In the genomic region with DNA sequence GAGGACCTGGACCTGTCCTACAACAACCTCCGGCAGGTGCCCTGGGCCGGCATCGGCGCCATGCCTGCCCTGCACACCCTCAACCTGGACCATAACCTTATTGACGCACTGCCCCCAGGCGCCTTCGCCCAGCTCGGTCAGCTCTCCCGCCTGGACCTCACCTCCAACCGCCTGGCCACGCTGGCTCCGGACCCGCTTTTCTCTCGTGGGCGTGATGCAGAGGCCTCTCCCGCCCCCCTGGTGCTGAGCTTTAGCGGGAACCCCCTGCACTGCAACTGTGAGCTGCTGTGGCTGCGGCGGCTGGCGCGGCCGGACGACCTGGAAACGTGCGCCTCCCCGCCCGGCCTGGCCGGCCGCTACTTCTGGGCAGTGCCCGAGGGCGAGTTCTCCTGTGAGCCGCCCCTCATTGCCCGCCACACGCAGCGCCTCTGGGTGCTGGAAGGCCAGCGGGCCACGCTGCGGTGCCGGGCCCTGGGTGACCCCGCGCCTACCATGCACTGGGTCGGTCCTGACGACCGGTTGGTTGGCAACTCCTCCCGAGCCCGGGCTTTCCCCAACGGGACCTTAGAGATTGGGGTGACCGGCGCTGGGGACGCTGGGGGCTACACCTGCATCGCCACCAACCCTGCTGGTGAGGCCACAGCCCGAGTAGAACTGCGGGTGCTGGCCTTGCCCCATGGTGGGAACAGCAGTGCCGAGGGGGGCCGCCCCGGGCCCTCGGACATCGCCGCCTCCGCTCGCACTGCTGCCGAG, we compare ENCODE assay signal across 1 cellular context.
TF ChIP-seq lines count a peak whose summit lies in the region.

No MANE protein-coding gene starts in this region.

TF ChIP-seq in WTC11, 78 proteins besides CTCF, POLR2A, EP300 and RAD21 (continued from another document):
- TF ChIP-seq, protein P1, sequence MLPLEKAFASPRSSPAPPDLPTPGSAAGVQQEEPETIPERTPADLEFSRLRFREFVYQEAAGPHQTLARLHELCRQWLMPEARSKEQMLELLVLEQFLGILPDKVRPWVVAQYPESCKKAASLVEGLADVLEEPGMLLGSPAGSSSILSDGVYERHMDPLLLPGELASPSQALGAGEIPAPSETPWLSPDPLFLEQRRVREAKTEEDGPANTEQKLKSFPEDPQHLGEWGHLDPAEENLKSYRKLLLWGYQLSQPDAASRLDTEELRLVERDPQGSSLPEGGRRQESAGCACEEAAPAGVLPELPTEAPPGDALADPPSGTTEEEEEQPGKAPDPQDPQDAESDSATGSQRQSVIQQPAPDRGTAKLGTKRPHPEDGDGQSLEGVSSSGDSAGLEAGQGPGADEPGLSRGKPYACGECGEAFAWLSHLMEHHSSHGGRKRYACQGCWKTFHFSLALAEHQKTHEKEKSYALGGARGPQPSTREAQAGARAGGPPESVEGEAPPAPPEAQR (CRISPR knock-in tag; IDR thresholded peaks at IDR 0.05), result no peak
- TF ChIP-seq, protein P2, sequence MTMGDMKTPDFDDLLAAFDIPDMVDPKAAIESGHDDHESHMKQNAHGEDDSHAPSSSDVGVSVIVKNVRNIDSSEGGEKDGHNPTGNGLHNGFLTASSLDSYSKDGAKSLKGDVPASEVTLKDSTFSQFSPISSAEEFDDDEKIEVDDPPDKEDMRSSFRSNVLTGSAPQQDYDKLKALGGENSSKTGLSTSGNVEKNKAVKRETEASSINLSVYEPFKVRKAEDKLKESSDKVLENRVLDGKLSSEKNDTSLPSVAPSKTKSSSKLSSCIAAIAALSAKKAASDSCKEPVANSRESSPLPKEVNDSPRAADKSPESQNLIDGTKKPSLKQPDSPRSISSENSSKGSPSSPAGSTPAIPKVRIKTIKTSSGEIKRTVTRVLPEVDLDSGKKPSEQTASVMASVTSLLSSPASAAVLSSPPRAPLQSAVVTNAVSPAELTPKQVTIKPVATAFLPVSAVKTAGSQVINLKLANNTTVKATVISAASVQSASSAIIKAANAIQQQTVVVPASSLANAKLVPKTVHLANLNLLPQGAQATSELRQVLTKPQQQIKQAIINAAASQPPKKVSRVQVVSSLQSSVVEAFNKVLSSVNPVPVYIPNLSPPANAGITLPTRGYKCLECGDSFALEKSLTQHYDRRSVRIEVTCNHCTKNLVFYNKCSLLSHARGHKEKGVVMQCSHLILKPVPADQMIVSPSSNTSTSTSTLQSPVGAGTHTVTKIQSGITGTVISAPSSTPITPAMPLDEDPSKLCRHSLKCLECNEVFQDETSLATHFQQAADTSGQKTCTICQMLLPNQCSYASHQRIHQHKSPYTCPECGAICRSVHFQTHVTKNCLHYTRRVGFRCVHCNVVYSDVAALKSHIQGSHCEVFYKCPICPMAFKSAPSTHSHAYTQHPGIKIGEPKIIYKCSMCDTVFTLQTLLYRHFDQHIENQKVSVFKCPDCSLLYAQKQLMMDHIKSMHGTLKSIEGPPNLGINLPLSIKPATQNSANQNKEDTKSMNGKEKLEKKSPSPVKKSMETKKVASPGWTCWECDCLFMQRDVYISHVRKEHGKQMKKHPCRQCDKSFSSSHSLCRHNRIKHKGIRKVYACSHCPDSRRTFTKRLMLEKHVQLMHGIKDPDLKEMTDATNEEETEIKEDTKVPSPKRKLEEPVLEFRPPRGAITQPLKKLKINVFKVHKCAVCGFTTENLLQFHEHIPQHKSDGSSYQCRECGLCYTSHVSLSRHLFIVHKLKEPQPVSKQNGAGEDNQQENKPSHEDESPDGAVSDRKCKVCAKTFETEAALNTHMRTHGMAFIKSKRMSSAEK (CRISPR knock-in tag; IDR thresholded peaks at IDR 0.05; ENCODE audit: borderline replicate concordance), result no peak
- TF ChIP-seq, protein P3, sequence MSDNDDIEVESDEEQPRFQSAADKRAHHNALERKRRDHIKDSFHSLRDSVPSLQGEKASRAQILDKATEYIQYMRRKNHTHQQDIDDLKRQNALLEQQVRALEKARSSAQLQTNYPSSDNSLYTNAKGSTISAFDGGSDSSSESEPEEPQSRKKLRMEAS (CRISPR knock-in tag; IDR thresholded peaks at IDR 0.05), result no peak
- TF ChIP-seq, protein P4, sequence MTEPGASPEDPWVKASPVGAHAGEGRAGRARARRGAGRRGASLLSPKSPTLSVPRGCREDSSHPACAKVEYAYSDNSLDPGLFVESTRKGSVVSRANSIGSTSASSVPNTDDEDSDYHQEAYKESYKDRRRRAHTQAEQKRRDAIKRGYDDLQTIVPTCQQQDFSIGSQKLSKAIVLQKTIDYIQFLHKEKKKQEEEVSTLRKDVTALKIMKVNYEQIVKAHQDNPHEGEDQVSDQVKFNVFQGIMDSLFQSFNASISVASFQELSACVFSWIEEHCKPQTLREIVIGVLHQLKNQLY (CRISPR knock-in tag; IDR thresholded peaks at IDR 0.05), result no peak
- TF ChIP-seq, protein P5, sequence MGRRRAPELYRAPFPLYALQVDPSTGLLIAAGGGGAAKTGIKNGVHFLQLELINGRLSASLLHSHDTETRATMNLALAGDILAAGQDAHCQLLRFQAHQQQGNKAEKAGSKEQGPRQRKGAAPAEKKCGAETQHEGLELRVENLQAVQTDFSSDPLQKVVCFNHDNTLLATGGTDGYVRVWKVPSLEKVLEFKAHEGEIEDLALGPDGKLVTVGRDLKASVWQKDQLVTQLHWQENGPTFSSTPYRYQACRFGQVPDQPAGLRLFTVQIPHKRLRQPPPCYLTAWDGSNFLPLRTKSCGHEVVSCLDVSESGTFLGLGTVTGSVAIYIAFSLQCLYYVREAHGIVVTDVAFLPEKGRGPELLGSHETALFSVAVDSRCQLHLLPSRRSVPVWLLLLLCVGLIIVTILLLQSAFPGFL (CRISPR knock-in tag; IDR thresholded peaks at IDR 0.05; ENCODE audit: borderline replicate concordance), result no peak
- TF ChIP-seq, protein P6, sequence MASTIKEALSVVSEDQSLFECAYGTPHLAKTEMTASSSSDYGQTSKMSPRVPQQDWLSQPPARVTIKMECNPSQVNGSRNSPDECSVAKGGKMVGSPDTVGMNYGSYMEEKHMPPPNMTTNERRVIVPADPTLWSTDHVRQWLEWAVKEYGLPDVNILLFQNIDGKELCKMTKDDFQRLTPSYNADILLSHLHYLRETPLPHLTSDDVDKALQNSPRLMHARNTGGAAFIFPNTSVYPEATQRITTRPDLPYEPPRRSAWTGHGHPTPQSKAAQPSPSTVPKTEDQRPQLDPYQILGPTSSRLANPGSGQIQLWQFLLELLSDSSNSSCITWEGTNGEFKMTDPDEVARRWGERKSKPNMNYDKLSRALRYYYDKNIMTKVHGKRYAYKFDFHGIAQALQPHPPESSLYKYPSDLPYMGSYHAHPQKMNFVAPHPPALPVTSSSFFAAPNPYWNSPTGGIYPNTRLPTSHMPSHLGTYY (CRISPR knock-in tag; IDR thresholded peaks at IDR 0.05), result no peak
- TF ChIP-seq CBFB (CRISPR knock-in tag; IDR thresholded peaks at IDR 0.05; ENCODE audit: low read depth) (no peak), NFE2L1 (CRISPR knock-in tag; IDR thresholded peaks at IDR 0.05) (no peak), IRF2 (CRISPR knock-in tag; IDR thresholded peaks at IDR 0.05; ENCODE audit: borderline replicate concordance, low read depth) (no peak)
- TF ChIP-seq, protein P7, sequence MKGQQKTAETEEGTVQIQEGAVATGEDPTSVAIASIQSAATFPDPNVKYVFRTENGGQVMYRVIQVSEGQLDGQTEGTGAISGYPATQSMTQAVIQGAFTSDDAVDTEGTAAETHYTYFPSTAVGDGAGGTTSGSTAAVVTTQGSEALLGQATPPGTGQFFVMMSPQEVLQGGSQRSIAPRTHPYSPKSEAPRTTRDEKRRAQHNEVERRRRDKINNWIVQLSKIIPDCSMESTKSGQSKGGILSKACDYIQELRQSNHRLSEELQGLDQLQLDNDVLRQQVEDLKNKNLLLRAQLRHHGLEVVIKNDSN (CRISPR knock-in tag; IDR thresholded peaks at IDR 0.05), result no peak
- TF ChIP-seq, protein P8, sequence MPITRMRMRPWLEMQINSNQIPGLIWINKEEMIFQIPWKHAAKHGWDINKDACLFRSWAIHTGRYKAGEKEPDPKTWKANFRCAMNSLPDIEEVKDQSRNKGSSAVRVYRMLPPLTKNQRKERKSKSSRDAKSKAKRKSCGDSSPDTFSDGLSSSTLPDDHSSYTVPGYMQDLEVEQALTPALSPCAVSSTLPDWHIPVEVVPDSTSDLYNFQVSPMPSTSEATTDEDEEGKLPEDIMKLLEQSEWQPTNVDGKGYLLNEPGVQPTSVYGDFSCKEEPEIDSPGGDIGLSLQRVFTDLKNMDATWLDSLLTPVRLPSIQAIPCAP (CRISPR knock-in tag; IDR thresholded peaks at IDR 0.05), result no peak
- TF ChIP-seq, protein P9, sequence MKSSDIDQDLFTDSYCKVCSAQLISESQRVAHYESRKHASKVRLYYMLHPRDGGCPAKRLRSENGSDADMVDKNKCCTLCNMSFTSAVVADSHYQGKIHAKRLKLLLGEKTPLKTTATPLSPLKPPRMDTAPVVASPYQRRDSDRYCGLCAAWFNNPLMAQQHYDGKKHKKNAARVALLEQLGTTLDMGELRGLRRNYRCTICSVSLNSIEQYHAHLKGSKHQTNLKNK (CRISPR knock-in tag; IDR thresholded peaks at IDR 0.05), result no peak
